8 cellular contexts compared by ENCODE assay signal in the genomic region with DNA sequence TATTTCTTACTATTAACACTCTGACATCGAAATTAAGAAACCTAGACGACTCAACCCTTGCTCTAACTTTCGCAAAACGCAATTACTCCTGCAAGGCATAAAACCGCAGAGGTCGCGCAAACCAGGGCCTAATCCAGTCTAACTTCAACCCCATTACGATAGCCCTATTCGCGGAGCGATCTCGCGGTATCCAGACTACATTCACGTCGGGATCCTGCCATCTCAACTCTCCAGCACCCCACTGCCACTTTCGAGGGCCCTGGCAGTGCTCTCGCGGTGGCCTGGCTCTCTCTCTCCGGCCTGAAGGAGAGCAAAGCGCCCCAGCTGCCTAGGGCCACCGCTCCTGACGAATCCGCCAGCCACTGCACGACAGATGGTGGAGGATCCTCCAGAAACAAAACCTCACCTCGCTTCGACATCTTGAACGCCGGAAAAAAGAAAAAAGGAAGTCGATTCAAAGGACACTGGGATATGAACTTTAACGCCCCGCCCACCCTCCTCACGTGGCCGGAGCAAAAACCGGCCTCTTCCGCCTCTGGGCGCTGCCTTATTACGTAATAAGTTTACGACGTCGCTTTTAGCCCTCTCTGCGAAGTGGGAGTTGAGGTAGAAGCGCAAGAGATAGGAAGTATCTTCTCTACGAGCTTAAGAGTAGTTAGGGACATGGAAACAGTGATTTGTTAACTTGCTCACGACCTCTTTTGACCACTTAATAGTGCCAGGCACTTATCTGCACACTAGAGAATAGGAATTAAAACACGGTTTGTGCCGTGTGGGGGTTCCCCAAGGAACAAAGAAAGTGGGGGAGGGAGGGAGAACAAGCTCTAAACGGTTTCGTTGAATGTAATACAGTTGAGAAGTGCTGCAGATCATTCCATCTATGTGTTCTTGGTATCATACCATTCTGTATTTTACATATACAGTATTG.
DNase-seq lines count a peak whose midpoint lies in the region; ATAC-seq lines count a peak whose summit lies in the region.

Gene RPL23, minus strand, starts transcription at position 430 of the 928 bp plus-strand sequence. Its CDS starts 11 bp downstream, at position 419.

- DNase-seq in AG08395 (ENCODE audit: low spot score) (peak; percentile 94), NCI-H446 treated with DMSO at 0.1 percent for 48 hours (lab: John Stamatoyannopoulos, UW) (peak; percentile 93), islet precursor cell (peak; percentile 99)
- DNase-seq in activated CD4-positive, CD25-positive, alpha-beta regulatory T cell treated with anti-CD3 and anti-CD28 coated beads, Interleukin-2, amount 50 U/mL, for 16 hours (ENCODE audit: low read depth, low spot score), result peak; percentile 85
- DNase-seq in central memory CD4-positive, alpha-beta T cell, result peak; percentile 91
- DNase-seq in stimulated activated CD4-positive, alpha-beta T cell treated with anti-CD3 and anti-CD28 coated beads, Interleukin-12 subunit alpha, Interleukin-12 subunit beta, amount 100 ng/mL, for 4 hours, result peak; percentile 87

- peak; percentile 80 for ATAC-seq in GM19023 (IDR thresholded peaks at IDR 0.05; ENCODE audit: unreplicated experiment)
- peak; percentile 80 for ATAC-seq in HG03280 (IDR thresholded peaks at IDR 0.05; ENCODE audit: unreplicated experiment)

Comparison
In these comparisons a context has a peak if more than half of its experiments do, and no peak if none do; other contexts are left out.
1. Peak in every context shown above with its lines: DNase-seq and ATAC-seq.